Comparison of ENCODE assay signal across 8 cellular contexts in the genomic region with DNA sequence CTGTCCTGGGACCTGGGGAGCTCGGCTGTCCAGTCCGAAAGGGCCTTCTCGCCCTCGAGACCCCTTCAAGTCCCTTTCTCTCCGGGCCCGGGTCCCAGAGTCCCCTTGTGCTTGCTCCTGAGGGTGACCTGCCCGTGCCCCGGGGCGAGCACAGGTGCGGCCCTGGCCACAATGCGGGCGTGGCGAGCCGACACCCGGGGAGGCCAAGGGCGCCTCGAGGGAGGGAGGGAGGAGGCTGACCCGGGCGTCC. TPM values are rescaled to one million over a fixed set of nuclear protein-coding genes. Genes with fewer than 3 reads are reported as not detected.
A peak's percentile ranks its signal among the peaks of the same experiment; 100 is the strongest.
DNase-seq lines count a peak whose midpoint lies in the region; ATAC-seq and TF ChIP-seq lines count a peak whose summit lies in the region.

No MANE protein-coding gene starts in this region.

- peaks cover 13% of the 10 kb centered on the region for H3K4me1 ChIP-seq in SJCRH30
- peaks cover 29% of the 10 kb centered on the region for H3K4me1 ChIP-seq in skeletal muscle satellite cell (ENCODE audit: control insufficient read depth, insufficient read depth, low read length)
- peaks cover 16% of the 10 kb centered on the region for H3K4me1 ChIP-seq in foreskin keratinocyte

- TF ChIP-seq CTCF in fibroblast of villous mesenchyme (IDR thresholded peaks at IDR 0.05; ENCODE audit: insufficient read depth, low read depth, low read length) (no peak), foreskin keratinocyte (conservative IDR thresholded peaks at IDR 0.05) (no peak)

- H3K9me3 ChIP-seq in SJCRH30 (replicated peaks) (no peaks in the 10 kb centered on the region), skeletal muscle satellite cell (replicated peaks; ENCODE audit: low read length) (no peaks in the 10 kb centered on the region)

- ATAC-seq in GM18873 (IDR thresholded peaks at IDR 0.05; ENCODE audit: low FRiP score, unreplicated experiment) (peak; percentile 29), foreskin keratinocyte (no peak)

- H3K36me3 ChIP-seq in SJCRH30 (no peaks in the 10 kb centered on the region), skeletal muscle satellite cell (ENCODE audit: insufficient read depth, low read length) (no peaks in the 10 kb centered on the region)

- H3K4me3 ChIP-seq in SJCRH30 (peak overlapping the region; percentile 85), fibroblast of villous mesenchyme (ENCODE audit: low read depth, low read length) (peak overlapping the region; percentile 7), skeletal muscle satellite cell (ENCODE audit: low read length) (peak overlapping the region; percentile 99)

- H3K9ac ChIP-seq in skeletal muscle satellite cell (ENCODE audit: low read depth, low read length): peak overlapping the region; percentile 99

- no peaks in the 10 kb centered on the region for H3K27me3 ChIP-seq in SJCRH30
- H3K27me3 ChIP-seq in skeletal muscle satellite cell (ENCODE audit: control insufficient read depth, insufficient read depth, low read length): no peaks in the 10 kb centered on the region
- H3K27me3 ChIP-seq in foreskin keratinocyte: peaks cover 7% of the 10 kb centered on the region

- H3K27ac ChIP-seq in SJCRH30: peak overlapping the region; percentile 21; the same call in 1 of the 2 replicates
- H3K27ac ChIP-seq in foreskin keratinocyte: no peak overlapping the region

- no peak for DNase-seq in SJCRH30
- no peak for DNase-seq in fibroblast of villous mesenchyme (ENCODE audit: low read depth)
- DNase-seq in foreskin keratinocyte: no peak
- DNase-seq in activated CD4-positive, alpha-beta T cell treated with anti-CD3 and anti-CD28 coated beads, Interleukin-2, amount 50 U/mL, for 48 hours: no peak
- no peak for DNase-seq in effector CD4-positive, alpha-beta T cell
- DNase-seq in DMS153 treated with DMSO at 0.1 percent for 48 hours (lab: John Stamatoyannopoulos, UW; ENCODE audit: unreplicated experiment): no peak

- H3K4me2 ChIP-seq in skeletal muscle satellite cell (ENCODE audit: low read length): peak overlapping the region; percentile 100

RNA-seq across cellular contexts. Expression of gene MEF2A, which starts 0.8 kb away (rescaled TPM):
- 33.5 and 41.2 TPM in 2 replicates for total RNA-seq in SJCRH30 (2014; rRNA removed; shearing (Covaris generic))
- 28.1 and 38.7 TPM in 2 replicates for total RNA-seq in fibroblast of villous mesenchyme
- 15.9 and 23.3 TPM in 2 replicates for total RNA-seq in skeletal muscle satellite cell (2012; rRNA removed)
- total RNA-seq in foreskin keratinocyte: 16.1 and 17.0 TPM in 2 replicates
- polyA plus RNA-seq in foreskin keratinocyte: 3.7 and 4.4 TPM in 2 replicates

Comparison
In these comparisons a context has a peak if more than half of its experiments do, and no peak if none do; other contexts are left out.
1. H3K4me3 ChIP-seq: peak in every context shown above with its lines; median percentile 99 in skeletal muscle satellite cell; 85 in SJCRH30; 7 in fibroblast of villous mesenchyme.